Comparison of ENCODE assay signal across 1 cellular context in genomic region chr10:73246783-73247508, GRCh38.
TF ChIP-seq lines count a peak whose summit lies in the region.

A gene with protein sequence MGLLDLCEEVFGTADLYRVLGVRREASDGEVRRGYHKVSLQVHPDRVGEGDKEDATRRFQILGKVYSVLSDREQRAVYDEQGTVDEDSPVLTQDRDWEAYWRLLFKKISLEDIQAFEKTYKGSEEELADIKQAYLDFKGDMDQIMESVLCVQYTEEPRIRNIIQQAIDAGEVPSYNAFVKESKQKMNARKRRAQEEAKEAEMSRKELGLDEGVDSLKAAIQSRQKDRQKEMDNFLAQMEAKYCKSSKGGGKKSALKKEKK (minus strand): TSS chr10:73247255. CDS start chr10:73247189, 66 bp downstream.

TF ChIP-seq in HepG2, 621 proteins besides CTCF, POLR2A, EP300 and RAD21 (continued from another document and continues in another):
- TF ChIP-seq, protein P1, sequence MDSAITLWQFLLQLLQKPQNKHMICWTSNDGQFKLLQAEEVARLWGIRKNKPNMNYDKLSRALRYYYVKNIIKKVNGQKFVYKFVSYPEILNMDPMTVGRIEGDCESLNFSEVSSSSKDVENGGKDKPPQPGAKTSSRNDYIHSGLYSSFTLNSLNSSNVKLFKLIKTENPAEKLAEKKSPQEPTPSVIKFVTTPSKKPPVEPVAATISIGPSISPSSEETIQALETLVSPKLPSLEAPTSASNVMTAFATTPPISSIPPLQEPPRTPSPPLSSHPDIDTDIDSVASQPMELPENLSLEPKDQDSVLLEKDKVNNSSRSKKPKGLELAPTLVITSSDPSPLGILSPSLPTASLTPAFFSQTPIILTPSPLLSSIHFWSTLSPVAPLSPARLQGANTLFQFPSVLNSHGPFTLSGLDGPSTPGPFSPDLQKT (CRISPR knock-in tag; IDR thresholded peaks at IDR 0.05; ENCODE audit: borderline replicate concordance) = no peak
- TF ChIP-seq TGIF2 (CRISPR knock-in tag; IDR thresholded peaks at IDR 0.05) = peak; percentile 79; the same call in 1 of the 2 replicates
- TF ChIP-seq KDM5B (CRISPR knock-in tag; IDR thresholded peaks at IDR 0.05; ENCODE audit: borderline replicate concordance) = peak; percentile 97
- TF ChIP-seq HOXA7 (CRISPR knock-in tag; IDR thresholded peaks at IDR 0.05) = no peak
- TF ChIP-seq THAP7 (CRISPR knock-in tag; IDR thresholded peaks at IDR 0.05) = peak; percentile 84; the same call in 1 of the 2 replicates
- TF ChIP-seq ZNF563 (CRISPR knock-in tag; IDR thresholded peaks at IDR 0.05) = no peak
- peak; percentile 74; the same call in 1 of the 2 replicates for TF ChIP-seq MAF1 (CRISPR knock-in tag; IDR thresholded peaks at IDR 0.05; ENCODE audit: borderline replicate concordance)
- TF ChIP-seq ZNF792 (CRISPR knock-in tag; IDR thresholded peaks at IDR 0.05) = peak; percentile 71
- peak; percentile 84; the same call in 1 of the 2 replicates for TF ChIP-seq STAT6 (CRISPR knock-in tag; IDR thresholded peaks at IDR 0.05; ENCODE audit: borderline replicate concordance)
- peak; percentile 89 for TF ChIP-seq ZNF564 (CRISPR knock-in tag; IDR thresholded peaks at IDR 0.05)
- TF ChIP-seq ZNF546 (CRISPR knock-in tag; conservative IDR thresholded peaks at IDR 0.05) = no peak; the same call in 1 of the 2 replicates
- peak; percentile 37; the same call in 1 of the 2 replicates for TF ChIP-seq JUND (CRISPR knock-in tag; IDR thresholded peaks at IDR 0.05)
- no peak for TF ChIP-seq RCOR2 (CRISPR knock-in tag; IDR thresholded peaks at IDR 0.05)
- TF ChIP-seq ZNF678 (CRISPR knock-in tag; IDR thresholded peaks at IDR 0.05) = 0 out of 2 replicates have a peak, but pooled peaks have one; percentile 69
- peak; percentile 75 for TF ChIP-seq ARNTL (CRISPR knock-in tag; IDR thresholded peaks at IDR 0.05)
- TF ChIP-seq RBAK (CRISPR knock-in tag; IDR thresholded peaks at IDR 0.05) = peak; percentile 64; the same call in 1 of the 2 replicates
- peak; percentile 84 for TF ChIP-seq ASH2L (IDR thresholded peaks at IDR 0.05; ENCODE audit: insufficient read length, low read depth, low read length)
- peak; percentile 59; the same call in 1 of the 2 replicates for TF ChIP-seq FOXK2 (IDR thresholded peaks at IDR 0.05)
- TF ChIP-seq SRSF4 (IDR thresholded peaks at IDR 0.05; ENCODE audit: low read depth, low read length, poor library complexity, severe bottlenecking) = peak; percentile 57
- peak; percentile 40 for TF ChIP-seq PHF5A (CRISPR knock-in tag; IDR thresholded peaks at IDR 0.05; ENCODE audit: low read depth, unreplicated experiment)
- TF ChIP-seq ZNF317 (CRISPR knock-in tag; IDR thresholded peaks at IDR 0.05) = peak; percentile 80; the same call in 1 of the 2 replicates
- TF ChIP-seq E2F2 (CRISPR knock-in tag; IDR thresholded peaks at IDR 0.05; ENCODE audit: borderline replicate concordance) = no peak
- TF ChIP-seq, protein P2, sequence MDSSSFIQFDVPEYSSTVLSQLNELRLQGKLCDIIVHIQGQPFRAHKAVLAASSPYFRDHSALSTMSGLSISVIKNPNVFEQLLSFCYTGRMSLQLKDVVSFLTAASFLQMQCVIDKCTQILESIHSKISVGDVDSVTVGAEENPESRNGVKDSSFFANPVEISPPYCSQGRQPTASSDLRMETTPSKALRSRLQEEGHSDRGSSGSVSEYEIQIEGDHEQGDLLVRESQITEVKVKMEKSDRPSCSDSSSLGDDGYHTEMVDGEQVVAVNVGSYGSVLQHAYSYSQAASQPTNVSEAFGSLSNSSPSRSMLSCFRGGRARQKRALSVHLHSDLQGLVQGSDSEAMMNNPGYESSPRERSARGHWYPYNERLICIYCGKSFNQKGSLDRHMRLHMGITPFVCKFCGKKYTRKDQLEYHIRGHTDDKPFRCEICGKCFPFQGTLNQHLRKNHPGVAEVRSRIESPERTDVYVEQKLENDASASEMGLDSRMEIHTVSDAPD (CRISPR knock-in tag; IDR thresholded peaks at IDR 0.05) = peak; percentile 73; the same call in 1 of the 2 replicates
- TF ChIP-seq, protein P3, sequence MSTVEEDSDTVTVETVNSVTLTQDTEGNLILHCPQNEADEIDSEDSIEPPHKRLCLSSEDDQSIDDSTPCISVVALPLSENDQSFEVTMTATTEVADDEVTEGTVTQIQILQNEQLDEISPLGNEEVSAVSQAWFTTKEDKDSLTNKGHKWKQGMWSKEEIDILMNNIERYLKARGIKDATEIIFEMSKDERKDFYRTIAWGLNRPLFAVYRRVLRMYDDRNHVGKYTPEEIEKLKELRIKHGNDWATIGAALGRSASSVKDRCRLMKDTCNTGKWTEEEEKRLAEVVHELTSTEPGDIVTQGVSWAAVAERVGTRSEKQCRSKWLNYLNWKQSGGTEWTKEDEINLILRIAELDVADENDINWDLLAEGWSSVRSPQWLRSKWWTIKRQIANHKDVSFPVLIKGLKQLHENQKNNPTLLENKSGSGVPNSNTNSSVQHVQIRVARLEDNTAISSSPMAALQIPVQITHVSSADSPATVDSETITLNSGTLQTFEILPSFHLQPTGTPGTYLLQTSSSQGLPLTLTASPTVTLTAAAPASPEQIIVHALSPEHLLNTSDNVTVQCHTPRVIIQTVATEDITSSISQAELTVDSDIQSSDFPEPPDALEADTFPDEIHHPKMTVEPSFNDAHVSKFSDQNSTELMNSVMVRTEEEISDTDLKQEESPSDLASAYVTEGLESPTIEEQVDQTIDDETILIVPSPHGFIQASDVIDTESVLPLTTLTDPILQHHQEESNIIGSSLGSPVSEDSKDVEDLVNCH (CRISPR knock-in tag; IDR thresholded peaks at IDR 0.05) = 0 out of 2 replicates have a peak, but pooled peaks have one; percentile 66
- TF ChIP-seq ZNF432 (CRISPR knock-in tag; IDR thresholded peaks at IDR 0.05; ENCODE audit: borderline replicate concordance) = no peak
- TF ChIP-seq ZNF839 (CRISPR knock-in tag; IDR thresholded peaks at IDR 0.05; ENCODE audit: borderline replicate concordance) = no peak
- TF ChIP-seq MNT (IDR thresholded peaks at IDR 0.05) = peak; percentile 66
- peak; percentile 95 for TF ChIP-seq PHF20 (CRISPR knock-in tag; IDR thresholded peaks at IDR 0.05)
- TF ChIP-seq HOMEZ (CRISPR knock-in tag; IDR thresholded peaks at IDR 0.05; ENCODE audit: low read depth) = no peak; the same call in 1 of the 2 replicates
- peak; percentile 89 for TF ChIP-seq TAF15 (IDR thresholded peaks at IDR 0.05; ENCODE audit: low read depth, low read length, poor library complexity, severe bottlenecking)
- TF ChIP-seq TFE3 (CRISPR knock-in tag; IDR thresholded peaks at IDR 0.05) = peak; percentile 53; the same call in 1 of the 2 replicates
- TF ChIP-seq GPN1 (CRISPR knock-in tag; IDR thresholded peaks at IDR 0.05; ENCODE audit: borderline replicate concordance) = peak; percentile 19; the same call in 1 of the 2 replicates
- TF ChIP-seq ZFP41 (CRISPR knock-in tag; IDR thresholded peaks at IDR 0.05; ENCODE audit: borderline replicate concordance) = 0 out of 2 replicates have a peak, but pooled peaks have one; percentile 68
- peak; percentile 91; the same call in 1 of the 2 replicates for TF ChIP-seq ZBTB42 (CRISPR knock-in tag; IDR thresholded peaks at IDR 0.05)
- TF ChIP-seq RXRB (CRISPR knock-in tag; IDR thresholded peaks at IDR 0.05; ENCODE audit: borderline replicate concordance) = peak; percentile 46; the same call in 1 of the 2 replicates
- TF ChIP-seq ZNF17 (CRISPR knock-in tag; IDR thresholded peaks at IDR 0.05) = 0 out of 2 replicates have a peak, but pooled peaks have one; percentile 73
- TF ChIP-seq HOXA3 (CRISPR knock-in tag; IDR thresholded peaks at IDR 0.05) = peak; percentile 91
- no peak for TF ChIP-seq MBNL3 (CRISPR knock-in tag; conservative IDR thresholded peaks at IDR 0.05)
- no peak for TF ChIP-seq ZBTB44 (CRISPR knock-in tag; IDR thresholded peaks at IDR 0.05)
- peak; percentile 30; the same call in 1 of the 2 replicates for TF ChIP-seq KLF15 (CRISPR knock-in tag; IDR thresholded peaks at IDR 0.05; ENCODE audit: borderline replicate concordance)
- peak; percentile 97 for TF ChIP-seq ZNF605 (CRISPR knock-in tag; IDR thresholded peaks at IDR 0.05)
- TF ChIP-seq CREM (IDR thresholded peaks at IDR 0.05) = peak; percentile 83
- no peak for TF ChIP-seq CREM (CRISPR knock-in tag; IDR thresholded peaks at IDR 0.05)
